7 cellular contexts compared by ENCODE assay signal in genomic region chr19:1507192-1507660, GRCh38. TPM values are rescaled to one million over a fixed set of nuclear protein-coding genes. Genes with fewer than 3 reads are reported as not detected.
DNase-seq lines count a peak whose midpoint lies in the region; ATAC-seq, FAIRE-seq and TF ChIP-seq lines count a peak whose summit lies in the region.
"Had no signal": no experiment of that assay in that cellular context is flagged by ENCODE, and none has a peak within 500 bp of the region (broad histone marks: within the 10 kb centered on the region; RNA-seq: fewer than 3 reads in every experiment).

No MANE protein-coding gene starts in this region.

- no peaks in the 10 kb centered on the region for H3K27me3 ChIP-seq in Peyer's patch
- peaks cover 3% of the 10 kb centered on the region for H3K27me3 ChIP-seq in layer of hippocampus (ENCODE audit: control insufficient read depth, insufficient read depth, low read length)

- no peak for TF ChIP-seq CTCF in A549 (IDR thresholded peaks at IDR 0.05)
- TF ChIP-seq CTCF in Peyer's patch (IDR thresholded peaks at IDR 0.05) = no peak

- H3K36me3 ChIP-seq in Peyer's patch = no peaks in the 10 kb centered on the region

- 100% methylated on average over 10 of the region's 23 CpGs for WGBS in A549 (ENCODE audit: missing lambda C conversion rate)

- H3K4me2 ChIP-seq in A549 = peak overlapping the region; percentile 77

- no peaks in the 10 kb centered on the region for H3K9me3 ChIP-seq in A549
- H3K9me3 ChIP-seq in Peyer's patch = peaks cover 0 to 8% (median 0%) of the 10 kb centered on the region in 4 donors

- no peak for TF ChIP-seq EP300 in A549 (IDR thresholded peaks at IDR 0.05)

- CTCF ChIA-PET in A549 (lab: Yijun Ruan, JAX) = interaction anchor here (0.6 to 1.5 kb wide), 2 partner anchors 15 to 654 kb away, joined by 4 to 5 read pairs; no protein-coding TSS in a partner anchor

- H3K4me3 ChIP-seq in A549 (peak overlapping the region; percentile 57; the same call in 1 of the 3 replicates), Peyer's patch (peak overlapping the region in 3 of 4 donors; percentile 38 to 54 (median 47))

- H3K27ac ChIP-seq in A549 (peak overlapping the region; percentile 88 to 91; a peak in 5 of 6 replicates), Peyer's patch (peak overlapping the region in 3 of 4 donors; percentile 65 to 89 (median 83)), layer of hippocampus (ENCODE audit: low read depth, low read length) (peak overlapping the region; percentile 96)

- TF ChIP-seq RAD21 in A549 (conservative IDR thresholded peaks at IDR 0.05 in 1 of 2, IDR thresholded peaks at IDR 0.05 in 1 of 2) = no peak

- DNase-seq in A549 (ENCODE audit: low read depth in 1 of 2, low spot score in 1 of 2) (no peak), Peyer's patch (no peak), NCI-H2107 treated with DMSO at 0.1 percent for 48 hours (lab: John Stamatoyannopoulos, UW; ENCODE audit: unreplicated experiment) (no peak)
- DNase-seq in stimulated activated CD4-positive, alpha-beta T cell treated with anti-CD3 and anti-CD28 coated beads, Interleukin-2, amount 100 ng/mL, for 48 hours = no peak

- POLR2A ChIA-PET in A549 (lab: Yijun Ruan, JAX) = no interaction called here

- peaks cover 11% of the 10 kb centered on the region; the same call in 2 of the 3 replicates for H3K4me1 ChIP-seq in A549
- peaks cover 3 to 52% (median 6%) of the 10 kb centered on the region in 4 donors for H3K4me1 ChIP-seq in Peyer's patch

- ATAC-seq in A549 = no peak
- no peak for ATAC-seq in HG03342 (IDR thresholded peaks at IDR 0.05; ENCODE audit: unreplicated experiment)

- TF ChIP-seq POLR2A in A549 (IDR thresholded peaks at IDR 0.05; ENCODE audit: low read length) = no peak
- TF ChIP-seq POLR2A in Peyer's patch (IDR thresholded peaks at IDR 0.05) = no peak

- FAIRE-seq in A549 (lab: Jason Lieb, UNC) = no peak

TF ChIP-seq in A549, 52 proteins besides CTCF, POLR2A, EP300 and RAD21:
- TF ChIP-seq ATOH8 (CRISPR knock-in tag; IDR thresholded peaks at IDR 0.05; ENCODE audit: low read depth) (no peak), NR3C1 (IDR thresholded peaks at IDR 0.05) (no peak), HEYL (CRISPR knock-in tag; IDR thresholded peaks at IDR 0.05) (no peak)

RNA-seq across cellular contexts. Expression of gene ADAMTSL5, which starts 5.6 kb away (rescaled TPM):
- polyA plus RNA-seq in A549 (2011; rRNA removed) (1.4 and 2.3 TPM in 2 replicates), A549 (2017; fragmentation: RNase III; extraction: RNeasy Plus Mini Kit Qiagen cat#74134 plus additional on column Dnase treatment) (3.0 to 4.1 TPM (median 3.1 TPM) in 3 replicates)
- 2.9 and 4.8 TPM in 2 replicates for polyA plus RNA-seq in A549 (2012; cell fraction: cytosol; rRNA removed)
- 9.4 and 14.0 TPM in 2 replicates for polyA plus RNA-seq in A549 (2012; cell fraction: nucleus; rRNA removed)
- 2.1 and 2.2 TPM in 2 replicates for polyA minus RNA-seq in A549 (2011; rRNA and poly(A)+ RNA removed)
- total RNA-seq in Peyer's patch = 10 to 100 TPM in 3 of 4 donors, 1 to 10 TPM in 1; 5.0 to 31.5 (median 25.2) TPM
- total RNA-seq: lung microvascular endothelial cell had no signal

RNA-seq across cellular contexts. Expression of gene REEP6, which starts 16.2 kb away (rescaled TPM):
- polyA plus RNA-seq in A549 (2011; rRNA removed) (1.5 and 1.8 TPM in 2 replicates), A549 (2017; fragmentation: RNase III; extraction: RNeasy Plus Mini Kit Qiagen cat#74134 plus additional on column Dnase treatment) (3.6 to 4.8 TPM (median 4.3 TPM) in 3 replicates)
- 2.7 and 4.1 TPM in 2 replicates for polyA plus RNA-seq in A549 (2012; cell fraction: cytosol; rRNA removed)
- 2.5 and 3.1 TPM in 2 replicates for polyA plus RNA-seq in A549 (2012; cell fraction: nucleus; rRNA removed)
- polyA minus RNA-seq in A549 (2011; rRNA and poly(A)+ RNA removed) = 2.1 and 3.5 TPM in 2 replicates
- total RNA-seq in Peyer's patch = 100 to 1,000 TPM in 3 of 4 donors, 1 to 10 TPM in 1; 7.4 to 167 (median 162) TPM

RNA-seq across cellular contexts. Expression of gene PLK5, which starts 16.7 kb away (rescaled TPM):
- not detected in 2 replicates for polyA plus RNA-seq in A549 (2011; rRNA removed)
- not detected in 2 replicates for polyA plus RNA-seq in A549 (2012; cell fraction: cytosol; rRNA removed)
- polyA plus RNA-seq in A549 (2012; cell fraction: nucleus; rRNA removed) = 0.08 and 0.11 TPM in 2 replicates
- not detected in 3 replicates for polyA plus RNA-seq in A549 (2017; fragmentation: RNase III; extraction: RNeasy Plus Mini Kit Qiagen cat#74134 plus additional on column Dnase treatment)
- polyA minus RNA-seq in A549 (2011; rRNA and poly(A)+ RNA removed) = not detected in 2 replicates
- total RNA-seq in Peyer's patch = not detected
- total RNA-seq: lung microvascular endothelial cell had no signal

RNA-seq across cellular contexts. Expression of gene PCSK4, which starts 17.1 kb away (rescaled TPM):
- polyA plus RNA-seq in A549 (2011; rRNA removed) (0.76 and 1.0 TPM in 2 replicates), A549 (2017; fragmentation: RNase III; extraction: RNeasy Plus Mini Kit Qiagen cat#74134 plus additional on column Dnase treatment) (1.2 to 3.7 TPM (median 2.1 TPM) in 3 replicates)
- 2.1 and 2.2 TPM in 2 replicates for polyA plus RNA-seq in A549 (2012; cell fraction: cytosol; rRNA removed)
- 17.3 and 28.8 TPM in 2 replicates for polyA plus RNA-seq in A549 (2012; cell fraction: nucleus; rRNA removed)
- 0.45 and 2.3 TPM in 2 replicates for polyA minus RNA-seq in A549 (2011; rRNA and poly(A)+ RNA removed)
- 10 to 100 TPM in 3 of 4 donors, 1 to 10 TPM in 1; 7.7 to 14.6 (median 12.1) TPM for total RNA-seq in Peyer's patch

RNA-seq across cellular contexts. Expression of gene C19orf25, which starts 28.2 kb away (rescaled TPM):
- 6.5 and 8.2 TPM in 2 replicates for polyA plus RNA-seq in A549 (2011; rRNA removed)
- 21.1 and 30.9 TPM in 2 replicates for polyA plus RNA-seq in A549 (2012; cell fraction: cytosol; rRNA removed)
- polyA plus RNA-seq in A549 (2012; cell fraction: nucleus; rRNA removed) = 25.1 and 28.4 TPM in 2 replicates
- polyA plus RNA-seq in A549 (2017; fragmentation: RNase III; extraction: RNeasy Plus Mini Kit Qiagen cat#74134 plus additional on column Dnase treatment) = 17.1 to 20.7 TPM (median 18.9 TPM) in 3 replicates
- polyA minus RNA-seq in A549 (2011; rRNA and poly(A)+ RNA removed) = 5.0 and 6.4 TPM in 2 replicates
- 10 to 100 TPM; 35.5 to 68.5 (median 61.9) TPM for total RNA-seq in Peyer's patch
